Comparison of ENCODE assay signal across 1 cellular context in genomic region chr4:82428969-82429727, GRCh38.
A peak's percentile ranks its signal among the peaks of the same experiment; 100 is the strongest.
TF ChIP-seq lines count a peak whose summit lies in the region.

No MANE protein-coding gene starts in this region.

TF ChIP-seq in WTC11, 78 proteins besides CTCF, POLR2A, EP300 and RAD21 (continued from another document):
- TF ChIP-seq ZNF281 (CRISPR knock-in tag; IDR thresholded peaks at IDR 0.05): peak; percentile 79
- TF ChIP-seq AR (CRISPR knock-in tag; IDR thresholded peaks at IDR 0.05): no peak
- peak; percentile 94 for TF ChIP-seq CREM (CRISPR knock-in tag; IDR thresholded peaks at IDR 0.05)
- peak; percentile 51; the same call in 1 of the 2 replicates for TF ChIP-seq E2F5 (CRISPR knock-in tag; IDR thresholded peaks at IDR 0.05)
- peak; percentile 52; the same call in 1 of the 2 replicates for TF ChIP-seq E2F1 (CRISPR knock-in tag; IDR thresholded peaks at IDR 0.05)
- no peak for TF ChIP-seq ZNF423 (CRISPR knock-in tag; IDR thresholded peaks at IDR 0.05)
- no peak for TF ChIP-seq GRHL2 (CRISPR knock-in tag; IDR thresholded peaks at IDR 0.05; ENCODE audit: insufficient replicate concordance, severe bottlenecking)
- 0 out of 2 replicates have a peak, but pooled peaks have one; percentile 9 for TF ChIP-seq FOXK1 (CRISPR knock-in tag; IDR thresholded peaks at IDR 0.05)
- TF ChIP-seq FOXJ3 (CRISPR knock-in tag; IDR thresholded peaks at IDR 0.05; ENCODE audit: borderline replicate concordance): no peak
- 0 out of 2 replicates have a peak, but pooled peaks have one; percentile 20 for TF ChIP-seq ESRRA (CRISPR knock-in tag; IDR thresholded peaks at IDR 0.05; ENCODE audit: borderline replicate concordance)
- TF ChIP-seq SP1 (CRISPR knock-in tag; conservative IDR thresholded peaks at IDR 0.05): peak; percentile 61; the same call in 1 of the 2 replicates
- 0 out of 2 replicates have a peak, but pooled peaks have one; percentile 7 for TF ChIP-seq OVOL2 (CRISPR knock-in tag; IDR thresholded peaks at IDR 0.05; ENCODE audit: borderline replicate concordance)
- TF ChIP-seq NR3C1 (CRISPR knock-in tag; conservative IDR thresholded peaks at IDR 0.05; ENCODE audit: low read depth): 0 out of 2 replicates have a peak, but pooled peaks have one; percentile 44
- TF ChIP-seq ZNF425 (CRISPR knock-in tag; conservative IDR thresholded peaks at IDR 0.05): 0 out of 2 replicates have a peak, but pooled peaks have one; percentile 40
- TF ChIP-seq FOXP1 (CRISPR knock-in tag; IDR thresholded peaks at IDR 0.05; ENCODE audit: borderline replicate concordance): peak; percentile 78
- TF ChIP-seq ARID4B (CRISPR knock-in tag; IDR thresholded peaks at IDR 0.05; ENCODE audit: borderline replicate concordance): peak; percentile 82; the same call in 1 of the 2 replicates
- TF ChIP-seq ERG (CRISPR knock-in tag; IDR thresholded peaks at IDR 0.05): no peak
- peak; percentile 57; the same call in 1 of the 2 replicates for TF ChIP-seq TEAD1 (CRISPR knock-in tag; IDR thresholded peaks at IDR 0.05)
- no peak for TF ChIP-seq GTF2I (CRISPR knock-in tag; conservative IDR thresholded peaks at IDR 0.05)
- peak; percentile 85; the same call in 1 of the 2 replicates for TF ChIP-seq JUN (CRISPR knock-in tag; IDR thresholded peaks at IDR 0.05)
- TF ChIP-seq AFF4 (CRISPR knock-in tag; IDR thresholded peaks at IDR 0.05; ENCODE audit: borderline replicate concordance): peak; percentile 30; the same call in 1 of the 2 replicates
- no peak for TF ChIP-seq CDX4 (CRISPR knock-in tag; IDR thresholded peaks at IDR 0.05; ENCODE audit: borderline replicate concordance)
- peak; percentile 92 for TF ChIP-seq HMGXB4 (CRISPR knock-in tag; IDR thresholded peaks at IDR 0.05)
- TF ChIP-seq ZNF416 (CRISPR knock-in tag; IDR thresholded peaks at IDR 0.05): peak; percentile 57; the same call in 1 of the 2 replicates
- peak; percentile 79 for TF ChIP-seq KAT7 (CRISPR knock-in tag; IDR thresholded peaks at IDR 0.05; ENCODE audit: borderline replicate concordance)
- peak; percentile 56; the same call in 1 of the 2 replicates for TF ChIP-seq ETV6 (CRISPR knock-in tag; IDR thresholded peaks at IDR 0.05)
- peak; percentile 63; the same call in 1 of the 2 replicates for TF ChIP-seq CREB1 (CRISPR knock-in tag; IDR thresholded peaks at IDR 0.05)
- TF ChIP-seq TP53 (CRISPR knock-in tag; IDR thresholded peaks at IDR 0.05): peak; percentile 30
